Comparison of ENCODE assay signal across 14 cellular contexts in the genomic region with DNA sequence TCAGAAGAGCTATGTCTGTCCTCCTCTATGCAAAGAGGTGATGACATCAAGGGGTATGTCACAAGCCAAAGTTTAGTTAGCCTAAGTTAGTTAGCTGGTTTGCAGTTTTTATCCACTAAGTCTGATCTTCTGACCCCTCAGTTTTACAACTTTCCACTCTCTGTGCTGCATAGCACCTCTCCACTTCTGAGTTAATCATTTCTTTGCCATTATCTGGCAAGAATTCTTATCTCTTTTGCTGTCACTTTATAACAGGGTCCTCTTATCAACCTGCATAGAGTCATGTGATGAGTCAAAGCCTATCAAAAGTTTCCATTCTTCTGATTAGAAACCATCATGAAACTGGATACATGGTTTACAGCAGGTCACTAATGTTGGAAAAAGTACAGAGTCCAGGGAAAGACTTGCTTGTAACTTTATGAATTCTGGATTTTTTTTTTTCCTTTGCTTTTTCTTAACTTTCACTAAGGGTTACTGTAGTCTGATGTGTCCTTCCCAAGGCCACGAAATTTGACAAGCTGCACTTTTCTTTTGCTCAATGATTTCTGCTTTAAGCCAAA. TPM values are rescaled to one million over a fixed set of nuclear protein-coding genes. Genes with fewer than 3 reads are reported as not detected.
A peak's percentile ranks its signal among the peaks of the same experiment; 100 is the strongest.
DNase-seq lines count a peak whose midpoint lies in the region; ATAC-seq and TF ChIP-seq lines count a peak whose summit lies in the region.
"Had no signal": no experiment of that assay in that cellular context is flagged by ENCODE, and none has a peak within 500 bp of the region (broad histone marks: within the 10 kb centered on the region; RNA-seq: fewer than 3 reads in every experiment).

A gene (plus strand): TSS at position 447 of the 560 bp plus-strand sequence. CDS start 138 bp downstream, outside the sequence.

- H3K9me3 Mint-ChIP-seq in nephron progenitor cell, result no peaks in the 10 kb centered on the region
- H3K9me3 Mint-ChIP-seq: activated T-cell treated with anti-CD3 and anti-CD28 coated beads, Interleukin-2, amount 50 U/mL, for 24 hours; memory B cell had no signal

- H3K27ac ChIP-seq in OCI-LY1 (ENCODE audit: low read depth, low read length, poor library complexity, severe bottlenecking), result peak within 1 kb of the TSS; percentile 75
- no peak within 1 kb of the TSS for H3K27ac ChIP-seq in gastrocnemius medialis
- H3K27ac ChIP-seq: HL-60, vagina had no signal

- intact Hi-C loops in gastrocnemius medialis (cut with DNase I; ENCODE audit: low total_unique reads), result no loop called here

- no peaks in the 10 kb centered on the region for H3K4me1 ChIP-seq in ES-I3 (ENCODE audit: insufficient read depth, low read length)
- peaks cover 30% of the 10 kb centered on the region for H3K4me1 ChIP-seq in OCI-LY1 (ENCODE audit: insufficient read depth, low read length, severe bottlenecking)
- no peaks in the 10 kb centered on the region for H3K4me1 ChIP-seq in endocrine pancreas (ENCODE audit: control insufficient read depth, insufficient read depth, low read length)
- H3K4me1 ChIP-seq in gastrocnemius medialis, result no peaks in the 10 kb centered on the region
- H3K4me1 ChIP-seq: vagina had no signal

- H3K36me3 Mint-ChIP-seq in nephron progenitor cell (ENCODE audit: low read depth), result no peaks in the 10 kb centered on the region
- H3K36me3 Mint-ChIP-seq: memory B cell had no signal

- peaks cover 10% of the 10 kb centered on the region for H3K4me1 Mint-ChIP-seq in nephron progenitor cell

- H3K79me2 ChIP-seq in OCI-LY1 (ENCODE audit: insufficient read depth, low read length), result no peaks in the 10 kb centered on the region

- H4K20me1 ChIP-seq in OCI-LY1 (ENCODE audit: insufficient read depth, low read length), result no peaks in the 10 kb centered on the region

- H3K9me2 ChIP-seq in OCI-LY1 (ENCODE audit: low read depth, low read length), result no peaks in the 10 kb centered on the region

- no peak within 1 kb of the TSS for H3K27ac Mint-ChIP-seq in nephron progenitor cell
- H3K27ac Mint-ChIP-seq: activated T-cell treated with anti-CD3 and anti-CD28 coated beads, Interleukin-2, amount 50 U/mL, for 24 hours; memory B cell had no signal

- peak within 1 kb of the TSS; percentile 81 for H3K4me2 ChIP-seq in OCI-LY1 (ENCODE audit: low read length)

- H3K27me3 ChIP-seq in OCI-LY1 (ENCODE audit: insufficient read depth, low read length) (no peaks in the 10 kb centered on the region), endocrine pancreas (ENCODE audit: control insufficient read depth, insufficient read depth, low read length) (peaks cover 13% of the 10 kb centered on the region), gastrocnemius medialis (peaks cover 47 to 62% (median 59%) of the 10 kb centered on the region in 3 donors)
- H3K27me3 ChIP-seq: vagina had no signal

- no peaks in the 10 kb centered on the region for H3K36me3 ChIP-seq in ES-I3 (ENCODE audit: insufficient read depth, low read length)
- no peaks in the 10 kb centered on the region for H3K36me3 ChIP-seq in OCI-LY1 (ENCODE audit: insufficient read depth, low read length)
- no peaks in the 10 kb centered on the region for H3K36me3 ChIP-seq in endocrine pancreas (ENCODE audit: control insufficient read depth, insufficient read depth, low read length)
- no peaks in the 10 kb centered on the region for H3K36me3 ChIP-seq in gastrocnemius medialis
- H3K36me3 ChIP-seq: vagina had no signal

- no peak within 1 kb of the TSS for H2AFZ ChIP-seq in OCI-LY1 (ENCODE audit: low read length)

- in situ Hi-C loops in gastrocnemius medialis (cut with MboI; ENCODE audit: low sequenced_read_pairs in 4 of 4), result no loop called here

- TF ChIP-seq POLR2A in gastrocnemius medialis (IDR thresholded peaks at IDR 0.05), result no peak

- H3K9ac ChIP-seq in ES-I3 (ENCODE audit: low read depth, low read length) (peak within 1 kb of the TSS; percentile 75), OCI-LY1 (ENCODE audit: low read length) (peak within 1 kb of the TSS; percentile 70), endocrine pancreas (ENCODE audit: control insufficient read depth, insufficient read depth, low read length) (no peak within 1 kb of the TSS)

- H3K9me3 ChIP-seq in ES-I3 (ENCODE audit: control insufficient read depth, insufficient read depth, low read length) (no peaks in the 10 kb centered on the region), OCI-LY1 (ENCODE audit: low read length) (no peaks in the 10 kb centered on the region), endocrine pancreas (ENCODE audit: control insufficient read depth, low read length) (no peaks in the 10 kb centered on the region), gastrocnemius medialis (no peaks in the 10 kb centered on the region)
- H3K9me3 ChIP-seq: vagina had no signal

- H3F3A ChIP-seq in OCI-LY1 (ENCODE audit: insufficient read depth, low read length), result no peaks in the 10 kb centered on the region

- DNase-seq in nephron progenitor cell (no peak), gastrocnemius medialis (no peak)
- DNase-seq in activated CD4-positive, alpha-beta T cell treated with anti-CD3 and anti-CD28 coated beads for 4 hours, result no peak
- DNase-seq: activated T-cell treated with anti-CD3 and anti-CD28 coated beads, Interleukin-2, amount 50 U/mL, for 24 hours; NCI-H2171 treated with DMSO at 0.1 percent for 48 hours had no signal

- no peak for TF ChIP-seq CTCF in OCI-LY1 (IDR thresholded peaks at IDR 0.05; ENCODE audit: low read length)
- no peak for TF ChIP-seq CTCF in nephron progenitor cell (IDR thresholded peaks at IDR 0.05)
- TF ChIP-seq CTCF in gastrocnemius medialis (IDR thresholded peaks at IDR 0.05 in 4 of 5, conservative IDR thresholded peaks at IDR 0.05 in 1 of 5), result no peak

- peak within 1 kb of the TSS; percentile 88 for H3K4me3 Mint-ChIP-seq in nephron progenitor cell

- peaks cover 45% of the 10 kb centered on the region for H3K27me3 Mint-ChIP-seq in nephron progenitor cell (ENCODE audit: low read depth, poor library complexity)

- peak within 1 kb of the TSS; percentile 74 for H3K4me3 ChIP-seq in OCI-LY1 (ENCODE audit: low read depth, low read length, poor library complexity, severe bottlenecking)
- H3K4me3 ChIP-seq in endocrine pancreas (ENCODE audit: control insufficient read depth, insufficient read depth, low read length), result peak within 1 kb of the TSS; percentile 69
- peak within 1 kb of the TSS in 2 of 4 donors; percentile 47 to 59 for H3K4me3 ChIP-seq in gastrocnemius medialis

- no peak for ATAC-seq in GM19452 (IDR thresholded peaks at IDR 0.05; ENCODE audit: unreplicated experiment)
- no peak for ATAC-seq in GM21576 (IDR thresholded peaks at IDR 0.05; ENCODE audit: unreplicated experiment)
- no peak for ATAC-seq in gastrocnemius medialis

RNA-seq across cellular contexts. Expression of the gene that starts here (rescaled TPM):
- total RNA-seq in gastrocnemius medialis, result 1 to 10 TPM; 1.1 to 1.9 (median 1.2) TPM
- total RNA-seq: epithelial cell of proximal tubule had no signal
